In the genomic region with DNA sequence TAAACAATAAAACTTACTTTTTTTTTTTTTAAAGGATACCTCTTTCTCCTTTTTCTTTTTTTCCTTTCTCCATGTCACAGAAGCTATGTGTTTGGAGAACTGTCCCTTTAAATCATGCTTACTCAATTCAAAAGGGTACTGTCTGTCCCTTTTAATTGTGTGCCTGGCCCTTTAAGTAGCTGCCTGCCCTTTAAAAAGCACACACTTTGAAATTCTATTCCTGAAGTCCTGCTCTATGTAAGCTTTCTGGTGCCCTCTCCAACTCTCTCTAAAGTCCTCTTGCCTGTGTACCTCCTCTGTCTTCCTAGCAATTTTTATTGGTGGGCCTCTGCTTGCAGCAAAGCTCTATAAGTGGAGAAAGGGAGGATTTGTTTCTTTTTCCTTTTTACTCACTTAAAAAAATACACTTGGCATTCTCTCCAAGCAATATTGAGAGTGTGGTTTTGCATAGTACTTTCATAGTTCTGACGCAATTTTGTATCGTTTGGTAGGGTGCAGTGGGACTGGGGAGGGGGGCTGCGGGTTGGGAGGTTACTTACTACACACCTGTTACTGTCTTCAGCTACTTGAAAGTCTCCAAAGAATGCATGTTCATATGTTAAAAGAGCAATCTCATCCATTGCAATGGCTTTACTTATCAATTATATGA, we compare ENCODE assay signal across 1 cellular context.
TF ChIP-seq lines count a peak whose summit lies in the region.

No MANE protein-coding gene starts in this region.

TF ChIP-seq in GM12878, 131 proteins besides CTCF, POLR2A, EP300 and RAD21 (continued from another document):
- TF ChIP-seq, protein P1, sequence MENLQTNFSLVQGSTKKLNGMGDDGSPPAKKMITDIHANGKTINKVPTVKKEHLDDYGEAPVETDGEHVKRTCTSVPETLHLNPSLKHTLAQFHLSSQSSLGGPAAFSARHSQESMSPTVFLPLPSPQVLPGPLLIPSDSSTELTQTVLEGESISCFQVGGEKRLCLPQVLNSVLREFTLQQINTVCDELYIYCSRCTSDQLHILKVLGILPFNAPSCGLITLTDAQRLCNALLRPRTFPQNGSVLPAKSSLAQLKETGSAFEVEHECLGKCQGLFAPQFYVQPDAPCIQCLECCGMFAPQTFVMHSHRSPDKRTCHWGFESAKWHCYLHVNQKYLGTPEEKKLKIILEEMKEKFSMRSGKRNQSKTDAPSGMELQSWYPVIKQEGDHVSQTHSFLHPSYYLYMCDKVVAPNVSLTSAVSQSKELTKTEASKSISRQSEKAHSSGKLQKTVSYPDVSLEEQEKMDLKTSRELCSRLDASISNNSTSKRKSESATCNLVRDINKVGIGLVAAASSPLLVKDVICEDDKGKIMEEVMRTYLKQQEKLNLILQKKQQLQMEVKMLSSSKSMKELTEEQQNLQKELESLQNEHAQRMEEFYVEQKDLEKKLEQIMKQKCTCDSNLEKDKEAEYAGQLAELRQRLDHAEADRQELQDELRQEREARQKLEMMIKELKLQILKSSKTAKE (IDR thresholded peaks at IDR 0.05; ENCODE audit: low read depth, poor library complexity, severe bottlenecking) = no peak
- TF ChIP-seq IKZF2 (IDR thresholded peaks at IDR 0.05) (peak; percentile 23 to 28; a peak in 1 of 4 replicates), KLF5 (IDR thresholded peaks at IDR 0.05; ENCODE audit: partially characterized antibody) (no peak), ESRRA (IDR thresholded peaks at IDR 0.05; ENCODE audit: low read length) (no peak), ETV6 (conservative IDR thresholded peaks at IDR 0.05 in 1 of 2, IDR thresholded peaks at IDR 0.05 in 1 of 2; ENCODE audit: borderline replicate concordance in 1 of 2, low read depth in 1 of 2) (peak in 1 of 2 experiments; percentile 50; a peak in 1 of 4 replicates), KAT2A (conservative IDR thresholded peaks at IDR 0.05; ENCODE audit: control insufficient read depth, low read depth, low read length) (no peak), FOXK2 (IDR thresholded peaks at IDR 0.05) (no peak), MEF2A (IDR thresholded peaks at IDR 0.05; ENCODE audit: insufficient read depth, low read depth, low read length) (0 out of 2 replicates have a peak, but pooled peaks have one; percentile 16), WRNIP1 (IDR thresholded peaks at IDR 0.05; ENCODE audit: borderline replicate concordance, low read depth, low read length) (no peak)
- TF ChIP-seq, protein P2, sequence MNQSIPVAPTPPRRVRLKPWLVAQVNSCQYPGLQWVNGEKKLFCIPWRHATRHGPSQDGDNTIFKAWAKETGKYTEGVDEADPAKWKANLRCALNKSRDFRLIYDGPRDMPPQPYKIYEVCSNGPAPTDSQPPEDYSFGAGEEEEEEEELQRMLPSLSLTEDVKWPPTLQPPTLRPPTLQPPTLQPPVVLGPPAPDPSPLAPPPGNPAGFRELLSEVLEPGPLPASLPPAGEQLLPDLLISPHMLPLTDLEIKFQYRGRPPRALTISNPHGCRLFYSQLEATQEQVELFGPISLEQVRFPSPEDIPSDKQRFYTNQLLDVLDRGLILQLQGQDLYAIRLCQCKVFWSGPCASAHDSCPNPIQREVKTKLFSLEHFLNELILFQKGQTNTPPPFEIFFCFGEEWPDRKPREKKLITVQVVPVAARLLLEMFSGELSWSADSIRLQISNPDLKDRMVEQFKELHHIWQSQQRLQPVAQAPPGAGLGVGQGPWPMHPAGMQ (IDR thresholded peaks at IDR 0.05; ENCODE audit: borderline replicate concordance) = no peak
- TF ChIP-seq, protein P3, sequence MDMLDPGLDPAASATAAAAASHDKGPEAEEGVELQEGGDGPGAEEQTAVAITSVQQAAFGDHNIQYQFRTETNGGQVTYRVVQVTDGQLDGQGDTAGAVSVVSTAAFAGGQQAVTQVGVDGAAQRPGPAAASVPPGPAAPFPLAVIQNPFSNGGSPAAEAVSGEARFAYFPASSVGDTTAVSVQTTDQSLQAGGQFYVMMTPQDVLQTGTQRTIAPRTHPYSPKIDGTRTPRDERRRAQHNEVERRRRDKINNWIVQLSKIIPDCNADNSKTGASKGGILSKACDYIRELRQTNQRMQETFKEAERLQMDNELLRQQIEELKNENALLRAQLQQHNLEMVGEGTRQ (IDR thresholded peaks at IDR 0.05; ENCODE audit: borderline replicate concordance, low read depth, low read length) = no peak
- TF ChIP-seq, protein P4, sequence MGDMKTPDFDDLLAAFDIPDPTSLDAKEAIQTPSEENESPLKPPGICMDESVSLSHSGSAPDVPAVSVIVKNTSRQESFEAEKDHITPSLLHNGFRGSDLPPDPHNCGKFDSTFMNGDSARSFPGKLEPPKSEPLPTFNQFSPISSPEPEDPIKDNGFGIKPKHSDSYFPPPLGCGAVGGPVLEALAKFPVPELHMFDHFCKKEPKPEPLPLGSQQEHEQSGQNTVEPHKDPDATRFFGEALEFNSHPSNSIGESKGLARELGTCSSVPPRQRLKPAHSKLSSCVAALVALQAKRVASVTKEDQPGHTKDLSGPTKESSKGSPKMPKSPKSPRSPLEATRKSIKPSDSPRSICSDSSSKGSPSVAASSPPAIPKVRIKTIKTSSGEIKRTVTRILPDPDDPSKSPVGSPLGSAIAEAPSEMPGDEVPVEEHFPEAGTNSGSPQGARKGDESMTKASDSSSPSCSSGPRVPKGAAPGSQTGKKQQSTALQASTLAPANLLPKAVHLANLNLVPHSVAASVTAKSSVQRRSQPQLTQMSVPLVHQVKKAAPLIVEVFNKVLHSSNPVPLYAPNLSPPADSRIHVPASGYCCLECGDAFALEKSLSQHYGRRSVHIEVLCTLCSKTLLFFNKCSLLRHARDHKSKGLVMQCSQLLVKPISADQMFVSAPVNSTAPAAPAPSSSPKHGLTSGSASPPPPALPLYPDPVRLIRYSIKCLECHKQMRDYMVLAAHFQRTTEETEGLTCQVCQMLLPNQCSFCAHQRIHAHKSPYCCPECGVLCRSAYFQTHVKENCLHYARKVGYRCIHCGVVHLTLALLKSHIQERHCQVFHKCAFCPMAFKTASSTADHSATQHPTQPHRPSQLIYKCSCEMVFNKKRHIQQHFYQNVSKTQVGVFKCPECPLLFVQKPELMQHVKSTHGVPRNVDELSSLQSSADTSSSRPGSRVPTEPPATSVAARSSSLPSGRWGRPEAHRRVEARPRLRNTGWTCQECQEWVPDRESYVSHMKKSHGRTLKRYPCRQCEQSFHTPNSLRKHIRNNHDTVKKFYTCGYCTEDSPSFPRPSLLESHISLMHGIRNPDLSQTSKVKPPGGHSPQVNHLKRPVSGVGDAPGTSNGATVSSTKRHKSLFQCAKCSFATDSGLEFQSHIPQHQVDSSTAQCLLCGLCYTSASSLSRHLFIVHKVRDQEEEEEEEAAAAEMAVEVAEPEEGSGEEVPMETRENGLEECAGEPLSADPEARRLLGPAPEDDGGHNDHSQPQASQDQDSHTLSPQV (IDR thresholded peaks at IDR 0.05) = no peak
- TF ChIP-seq, protein P5, sequence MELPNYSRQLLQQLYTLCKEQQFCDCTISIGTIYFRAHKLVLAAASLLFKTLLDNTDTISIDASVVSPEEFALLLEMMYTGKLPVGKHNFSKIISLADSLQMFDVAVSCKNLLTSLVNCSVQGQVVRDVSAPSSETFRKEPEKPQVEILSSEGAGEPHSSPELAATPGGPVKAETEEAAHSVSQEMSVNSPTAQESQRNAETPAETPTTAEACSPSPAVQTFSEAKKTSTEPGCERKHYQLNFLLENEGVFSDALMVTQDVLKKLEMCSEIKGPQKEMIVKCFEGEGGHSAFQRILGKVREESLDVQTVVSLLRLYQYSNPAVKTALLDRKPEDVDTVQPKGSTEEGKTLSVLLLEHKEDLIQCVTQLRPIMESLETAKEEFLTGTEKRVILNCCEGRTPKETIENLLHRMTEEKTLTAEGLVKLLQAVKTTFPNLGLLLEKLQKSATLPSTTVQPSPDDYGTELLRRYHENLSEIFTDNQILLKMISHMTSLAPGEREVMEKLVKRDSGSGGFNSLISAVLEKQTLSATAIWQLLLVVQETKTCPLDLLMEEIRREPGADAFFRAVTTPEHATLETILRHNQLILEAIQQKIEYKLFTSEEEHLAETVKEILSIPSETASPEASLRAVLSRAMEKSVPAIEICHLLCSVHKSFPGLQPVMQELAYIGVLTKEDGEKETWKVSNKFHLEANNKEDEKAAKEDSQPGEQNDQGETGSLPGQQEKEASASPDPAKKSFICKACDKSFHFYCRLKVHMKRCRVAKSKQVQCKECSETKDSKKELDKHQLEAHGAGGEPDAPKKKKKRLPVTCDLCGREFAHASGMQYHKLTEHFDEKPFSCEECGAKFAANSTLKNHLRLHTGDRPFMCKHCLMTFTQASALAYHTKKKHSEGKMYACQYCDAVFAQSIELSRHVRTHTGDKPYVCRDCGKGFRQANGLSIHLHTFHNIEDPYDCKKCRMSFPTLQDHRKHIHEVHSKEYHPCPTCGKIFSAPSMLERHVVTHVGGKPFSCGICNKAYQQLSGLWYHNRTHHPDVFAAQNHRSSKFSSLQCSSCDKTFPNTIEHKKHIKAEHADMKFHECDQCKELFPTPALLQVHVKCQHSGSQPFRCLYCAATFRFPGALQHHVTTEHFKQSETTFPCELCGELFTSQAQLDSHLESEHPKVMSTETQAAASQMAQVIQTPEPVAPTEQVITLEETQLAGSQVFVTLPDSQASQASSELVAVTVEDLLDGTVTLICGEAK (IDR thresholded peaks at IDR 0.05; ENCODE audit: borderline replicate concordance) = no peak
